ENCODE assay signal across 24 cellular contexts in the genomic region with DNA sequence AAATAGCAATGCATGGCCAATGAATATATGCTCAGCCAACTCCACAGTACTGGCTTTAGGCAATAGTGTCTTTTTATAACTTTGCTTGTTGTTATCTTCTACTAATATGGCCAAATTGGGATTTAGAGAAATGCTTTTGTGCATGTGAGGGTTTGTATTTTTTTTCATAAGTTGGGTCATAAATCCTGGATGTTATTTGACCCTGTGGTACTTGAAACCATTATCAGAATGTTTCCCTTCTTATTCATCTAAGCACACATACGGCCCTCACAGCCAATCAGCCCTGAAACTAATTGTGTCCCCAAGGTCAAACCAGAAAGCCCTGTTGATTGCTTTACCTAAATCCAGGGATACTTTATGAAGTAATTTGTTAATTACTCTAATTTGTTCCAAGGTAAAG. TPM values are rescaled to one million over a fixed set of nuclear protein-coding genes. Genes with fewer than 3 reads are reported as not detected.
"Had no signal": no experiment of that assay in that cellular context is flagged by ENCODE, and none has a peak within 500 bp of the region (broad histone marks: within the 10 kb centered on the region; RNA-seq: fewer than 3 reads in every experiment).

No MANE protein-coding gene starts in this region.

- H3K4me3 Mint-ChIP-seq: naive thymus-derived CD8-positive, alpha-beta T cell; neural crest cell had no signal

- H3K4me3 ChIP-seq: colonic mucosa, esophagus squamous epithelium, hepatocyte, skin epidermis, stomach, thoracic aorta, transverse colon had no signal

- H3K27me3 Mint-ChIP-seq: naive thymus-derived CD8-positive, alpha-beta T cell had no signal

- ATAC-seq: left colon; naive thymus-derived CD8-positive, alpha-beta T cell; sciatic nerve had no signal

- DNase-seq: colonic mucosa; dermis blood vessel endothelial cell; esophagus squamous epithelium; foreskin melanocyte; head of caudate nucleus; left colon; mesendoderm; naive thymus-derived CD8-positive, alpha-beta T cell; posterior cingulate gyrus; stimulated activated naive CD4-positive, alpha-beta T cell; stomach; substantia nigra; transverse colon had no signal

- H3K4me2 ChIP-seq: hepatocyte had no signal

- H3K79me2 ChIP-seq: hepatocyte had no signal

- H3K27me3 ChIP-seq: colonic mucosa, esophagus squamous epithelium, hepatocyte, stomach, transverse colon had no signal

- H3K27ac Mint-ChIP-seq: naive thymus-derived CD8-positive, alpha-beta T cell had no signal

- H3K9me3 ChIP-seq: colonic mucosa, esophagus squamous epithelium, stomach, thoracic aorta, transverse colon had no signal

- H3K27ac ChIP-seq: colonic mucosa, esophagus squamous epithelium, hepatocyte, skin epidermis, stomach, thoracic aorta, transverse colon had no signal

- H2AFZ ChIP-seq: hepatocyte had no signal

- H3K36me3 ChIP-seq: colonic mucosa, esophagus squamous epithelium, stomach, thoracic aorta, transverse colon had no signal

- H3K4me1 ChIP-seq: colonic mucosa, esophagus squamous epithelium, stomach, transverse colon had no signal

RNA-seq across cellular contexts. Expression of gene LPAR4, which starts 35.1 kb away (rescaled TPM):
- total RNA-seq: dermis blood vessel endothelial cell; kidney epithelial cell; lung microvascular endothelial cell; naive thymus-derived CD8-positive, alpha-beta T cell had no signal
- polyA plus RNA-seq: liver; naive thymus-derived CD8-positive, alpha-beta T cell had no signal

RNA-seq across cellular contexts. Expression of gene RTL3, which starts 53.3 kb away (rescaled TPM):
- total RNA-seq: colonic mucosa; dermis blood vessel endothelial cell; hepatocyte; kidney epithelial cell; liver; lung microvascular endothelial cell; naive thymus-derived CD8-positive, alpha-beta T cell; neural crest cell; osteocyte; pulmonary artery endothelial cell; sciatic nerve; ureter had no signal
- polyA plus RNA-seq: hepatocyte; liver; naive thymus-derived CD8-positive, alpha-beta T cell had no signal
